Comparison of ENCODE assay signal across 22 cellular contexts in the genomic region with DNA sequence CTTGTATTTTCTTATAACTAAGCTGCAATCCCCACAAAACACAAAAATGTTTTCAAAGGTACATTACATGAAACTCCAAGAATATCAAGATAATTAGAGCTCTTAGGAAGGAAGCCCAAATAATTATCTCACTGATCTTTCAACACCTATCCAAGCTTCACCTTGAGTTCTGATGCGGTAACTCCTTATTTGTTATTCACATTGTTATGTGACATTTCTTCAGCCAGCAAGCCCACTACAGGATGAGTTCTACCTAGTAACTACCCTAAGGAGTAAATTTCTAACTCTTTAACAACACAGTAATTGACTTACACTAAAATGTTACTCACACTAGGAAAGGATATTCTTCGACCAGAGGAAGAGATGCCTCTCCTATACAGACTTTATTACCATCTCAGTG. TPM values are rescaled to one million over a fixed set of nuclear protein-coding genes. Genes with fewer than 3 reads are reported as not detected.
DNase-seq lines count a peak whose midpoint lies in the region; ATAC-seq, FAIRE-seq and TF ChIP-seq lines count a peak whose summit lies in the region.
"Had no signal": no experiment of that assay in that cellular context is flagged by ENCODE, and none has a peak within 500 bp of the region (broad histone marks: within the 10 kb centered on the region; RNA-seq: fewer than 3 reads in every experiment).

No MANE protein-coding gene starts in this region.

- no peak for TF ChIP-seq POLR2A in testis (IDR thresholded peaks at IDR 0.05)

- H3K4me3 Mint-ChIP-seq in astrocyte (ENCODE audit: unreplicated experiment) = peak overlapping the region; percentile 15
- H3K4me3 Mint-ChIP-seq: CD4-positive, CD25-positive, alpha-beta regulatory T cell had no signal

- WGBS in testis, 2 donors = 67 to 87% methylated on average over 2 of the region's 2 CpGs

- H4K20me1 ChIP-seq in astrocyte (ENCODE audit: insufficient read depth, low read length) = no peaks in the 10 kb centered on the region

- H3K27ac Mint-ChIP-seq in astrocyte (ENCODE audit: unreplicated experiment) = peak overlapping the region; percentile 75
- H3K27ac Mint-ChIP-seq: CD4-positive, CD25-positive, alpha-beta regulatory T cell had no signal

- TF ChIP-seq CTCF in HL-60 (IDR thresholded peaks at IDR 0.05; ENCODE audit: insufficient read depth, low read length) (no peak), astrocyte (IDR thresholded peaks at IDR 0.05; ENCODE audit: insufficient read depth, low read depth, low read length) (no peak), neutrophil (IDR thresholded peaks at IDR 0.05) (no peak), testis (IDR thresholded peaks at IDR 0.05) (no peak)

- no peak for DNase-seq in HL-60 (ENCODE audit: low read depth in 1 of 2, low spot score in 1 of 2)
- no peak for DNase-seq in astrocyte (ENCODE audit: low read depth)
- no peak for DNase-seq in stimulated activated CD4-positive, alpha-beta T cell treated with anti-CD3 and anti-CD28 coated beads, Interleukin-4, amount 100 ng/mL, for 24 hours
- no peak for DNase-seq in testis
- DNase-seq in activated CD8-positive, alpha-beta memory T cell treated with anti-CD3 and anti-CD28 coated beads, Interleukin-2, amount 50 U/mL, for 48 hours = no peak
- DNase-seq: CD4-positive, CD25-positive, alpha-beta regulatory T cell; KG1; MM.1S; NCI-H2029; NCI-H446 treated with DMSO at 0.1 percent for 48 hours; NCI-H526; NCI-H82; NK-92 treated with Interleukin-12 subunit alpha and Interleukin-12 subunit beta, amount 100 ng/mL, for 24 hours; PC-3; SK-N-SH; SW 1271 had no signal

- no peak overlapping the region for H2AFZ ChIP-seq in astrocyte (ENCODE audit: low read depth, low read length)

- no peak for FAIRE-seq in astrocyte (lab: Jason Lieb, UNC)
- FAIRE-seq: A204.1 had no signal

- no peak overlapping the region for H3K4me2 ChIP-seq in astrocyte (ENCODE audit: low read length)
- H3K4me2 ChIP-seq: BLaER1, SK-N-SH had no signal

- no peaks in the 10 kb centered on the region for H3K27me3 Mint-ChIP-seq in astrocyte (ENCODE audit: low read depth, unreplicated experiment)

- no peaks in the 10 kb centered on the region for H3K79me2 ChIP-seq in astrocyte (ENCODE audit: insufficient read depth, low read length)

- H3K27ac ChIP-seq in HL-60 (replicated peaks) (peak overlapping the region; percentile 46), astrocyte (ENCODE audit: low read depth, low read length) (no peak overlapping the region), neutrophil (peak overlapping the region; percentile 85), testis (no peak overlapping the region)
- H3K27ac ChIP-seq: BLaER1 had no signal

- peaks cover 2% of the 10 kb centered on the region for H3K36me3 Mint-ChIP-seq in astrocyte (ENCODE audit: low read depth, unreplicated experiment)
- H3K36me3 Mint-ChIP-seq: CD4-positive, CD25-positive, alpha-beta regulatory T cell had no signal

- H3K27me3 ChIP-seq in HL-60 (ENCODE audit: insufficient read depth, poor library complexity, severe bottlenecking) = no peaks in the 10 kb centered on the region
- H3K27me3 ChIP-seq in astrocyte (ENCODE audit: insufficient read depth, low read length) = peaks cover 13% of the 10 kb centered on the region
- H3K27me3 ChIP-seq in iPS-15b (ENCODE audit: control insufficient read depth, insufficient read depth, low read length) = peaks cover 8% of the 10 kb centered on the region
- no peaks in the 10 kb centered on the region for H3K27me3 ChIP-seq in neutrophil
- no peaks in the 10 kb centered on the region for H3K27me3 ChIP-seq in testis

- H3K4me1 ChIP-seq in astrocyte (ENCODE audit: insufficient read depth, low read length) (no peaks in the 10 kb centered on the region), iPS-15b (ENCODE audit: control insufficient read depth, insufficient read depth, low read length) (peaks cover 77% of the 10 kb centered on the region), neutrophil (ENCODE audit: control insufficient read depth in 1 of 2, insufficient read depth in 1 of 2, low read depth in 1 of 2, low read length in 1 of 2) (peaks cover 78 to 83% of the 10 kb centered on the region in 2 experiments), testis (peaks cover 14% of the 10 kb centered on the region)

- H3K4me1 Mint-ChIP-seq in astrocyte (ENCODE audit: low read depth, unreplicated experiment) = peaks cover 57% of the 10 kb centered on the region
- H3K4me1 Mint-ChIP-seq: CD4-positive, CD25-positive, alpha-beta regulatory T cell had no signal

- H3K4me3 ChIP-seq in HL-60 (replicated peaks; ENCODE audit: insufficient read depth, low read length) (no peak overlapping the region), astrocyte (ENCODE audit: insufficient read depth, low read depth, low read length) (no peak overlapping the region), iPS-15b (ENCODE audit: low read depth, low read length) (peak overlapping the region; percentile 6), neutrophil (ENCODE audit: low read depth in 1 of 2, low read length in 1 of 2) (no peak overlapping the region), testis (no peak overlapping the region)
- H3K4me3 ChIP-seq: BLaER1 had no signal

- H3K9ac ChIP-seq in astrocyte (ENCODE audit: low read length) = no peak overlapping the region
- no peak overlapping the region for H3K9ac ChIP-seq in iPS-15b (ENCODE audit: low read depth, low read length)
- H3K9ac ChIP-seq: BLaER1, SK-N-SH had no signal

- no peaks in the 10 kb centered on the region for H3K9me3 Mint-ChIP-seq in astrocyte (ENCODE audit: unreplicated experiment)
- H3K9me3 Mint-ChIP-seq: CD4-positive, CD25-positive, alpha-beta regulatory T cell had no signal

- H3K9me3 ChIP-seq in astrocyte (ENCODE audit: insufficient read depth, low read depth, low read length) = no peaks in the 10 kb centered on the region
- H3K9me3 ChIP-seq in iPS-15b (ENCODE audit: control insufficient read depth, insufficient read depth, low read length) = no peaks in the 10 kb centered on the region
- no peaks in the 10 kb centered on the region for H3K9me3 ChIP-seq in neutrophil
- no peaks in the 10 kb centered on the region for H3K9me3 ChIP-seq in testis
- H3K9me3 ChIP-seq: BLaER1, SK-N-SH had no signal

- ATAC-seq in GM21723 (IDR thresholded peaks at IDR 0.05; ENCODE audit: unreplicated experiment) = no peak
- ATAC-seq: PC-3 had no signal

- no peaks in the 10 kb centered on the region for H3K36me3 ChIP-seq in astrocyte (ENCODE audit: insufficient read depth, low read length)
- no peaks in the 10 kb centered on the region for H3K36me3 ChIP-seq in iPS-15b (ENCODE audit: control insufficient read depth, insufficient read depth, low read length)
- no peaks in the 10 kb centered on the region for H3K36me3 ChIP-seq in neutrophil
- H3K36me3 ChIP-seq in testis (ENCODE audit: low read depth, missing control alignments) = no peaks in the 10 kb centered on the region
- H3K36me3 ChIP-seq: BLaER1 had no signal

- intact Hi-C loops in testis (cut with DNase I; ENCODE audit: low total_unique reads) = no loop called here

RNA-seq across cellular contexts. Expression of a gene that starts 9.9 kb away (rescaled TPM):
- total RNA-seq in astrocyte = 14.5 and 20.8 TPM in 2 replicates
- total RNA-seq in testis = 100 to 1,000 TPM in 1 of 2 donors, 10 to 100 TPM in 1; 92.1 to 100 TPM
- 54.6 TPM for polyA plus RNA-seq in testis (ENCODE audit: insufficient read depth, low read depth, low replicate concordance)
- polyA plus RNA-seq: CD4-positive, CD25-positive, alpha-beta regulatory T cell had no signal

RNA-seq across cellular contexts. Expression of a gene that starts 15.7 kb away (rescaled TPM):
- total RNA-seq in astrocyte (148 and 179 TPM in 2 replicates), testis (1 to 10 TPM; 2.6 to 5.2 TPM)
- polyA plus RNA-seq in testis (ENCODE audit: insufficient read depth, low read depth, low replicate concordance) = 4.0 TPM
- total RNA-seq: CD4-positive, CD25-positive, alpha-beta regulatory T cell; HT-29 had no signal
- polyA plus RNA-seq: CD4-positive, CD25-positive, alpha-beta regulatory T cell had no signal

Comparison
In these comparisons a context has a peak if more than half of its experiments do, and no peak if none do; other contexts are left out.
1. H3K27ac ChIP-seq: peak in HL-60 (single experiment) and neutrophil (single experiment); none in astrocyte (single experiment) and testis (0 of 2).
2. RNA of a gene that starts 15.7 kb away (total RNA-seq): 148 to 179 TPM in astrocyte; 2.6 to 5.2 TPM in testis; every median in the first group is over 10 times any median in the second.